35 cellular contexts compared by ENCODE assay signal in genomic region chr4:47936336-47936735, GRCh38. TPM values are rescaled to one million over a fixed set of nuclear protein-coding genes. Genes with fewer than 3 reads are reported as not detected.
DNase-seq lines count a peak whose midpoint lies in the region; ATAC-seq, FAIRE-seq and TF ChIP-seq lines count a peak whose summit lies in the region.
"Had no signal": no experiment of that assay in that cellular context is flagged by ENCODE, and none has a peak within 500 bp of the region (broad histone marks: within the 10 kb centered on the region; RNA-seq: fewer than 3 reads in every experiment).

No MANE protein-coding gene starts in this region.

- peaks cover 1% of the 10 kb centered on the region for H3K4me1 Mint-ChIP-seq in activated CD4-positive, alpha-beta T cell treated with anti-CD3 and anti-CD28 coated beads, Interleukin-2, amount 10 ng/mL, durations not matched to agents 24 days and 14 days
- H3K4me1 Mint-ChIP-seq: B cell; CD4-positive, alpha-beta memory T cell; CD4-positive, CD25-positive, alpha-beta regulatory T cell; CD8-positive, alpha-beta memory T cell had no signal

- H3K4me2 ChIP-seq in HepG2 (ENCODE audit: low read depth, low read length) = no peak overlapping the region
- H3K4me2 ChIP-seq: A549; BLaER1; BLaER1 treated with 17β-estradiol and CSF1 and Interleukin-3, amounts not matched to agents 10 nM and 100 nM had no signal

- peak in 3 of 4 donors; percentile 42 to 61 (median 48) for ATAC-seq in right lobe of liver
- no peak for ATAC-seq in HepG2
- peak; percentile 66 for ATAC-seq in left lobe of liver
- ATAC-seq: A549; CD8-positive, alpha-beta T cell had no signal

- no peaks in the 10 kb centered on the region for H3K36me3 Mint-ChIP-seq in activated CD4-positive, alpha-beta T cell treated with anti-CD3 and anti-CD28 coated beads, Interleukin-2, amount 10 ng/mL, durations not matched to agents 24 days and 14 days (ENCODE audit: low read depth)
- H3K36me3 Mint-ChIP-seq: CD14-positive monocyte; CD4-positive, alpha-beta memory T cell; CD4-positive, CD25-positive, alpha-beta regulatory T cell; CD8-positive, alpha-beta memory T cell; CD8-positive, alpha-beta T cell had no signal

- no peak for TF ChIP-seq EP300 in HepG2 (IDR thresholded peaks at IDR 0.05; ENCODE audit: low read depth in 2 of 2, low read length in 2 of 2)
- TF ChIP-seq EP300 in HepG2 (CRISPR knock-in tag; IDR thresholded peaks at IDR 0.05; ENCODE audit: borderline replicate concordance) = no peak

- peaks cover 13% of the 10 kb centered on the region for H3K27me3 Mint-ChIP-seq in activated CD4-positive, alpha-beta T cell treated with anti-CD3 and anti-CD28 coated beads, Interleukin-2, amount 10 ng/mL, durations not matched to agents 24 days and 14 days
- H3K27me3 Mint-ChIP-seq: CD4-positive, alpha-beta T cell had no signal

- no peaks in the 10 kb centered on the region for H3K36me3 ChIP-seq in right lobe of liver
- H3K36me3 ChIP-seq in HepG2 (replicated peaks in 1 of 2; ENCODE audit: control insufficient read depth in 1 of 2, insufficient read depth in 2 of 2, low read length in 2 of 2) = no peaks in the 10 kb centered on the region
- H3K36me3 ChIP-seq: BE2C, BLaER1 had no signal

- no TSS peak for BruUV-seq in HepG2 (replicated peaks; lab: Mats Ljungman, UMichigan)

- no peaks in the 10 kb centered on the region for H4K20me1 ChIP-seq in HepG2 (ENCODE audit: insufficient read depth, low read length)
- H4K20me1 ChIP-seq: BLaER1; BLaER1 treated with 17β-estradiol and CSF1 and Interleukin-3, amounts not matched to agents 10 nM and 100 nM had no signal

- TF ChIP-seq CTCF in right lobe of liver (IDR thresholded peaks at IDR 0.05) (no peak), HepG2 (CRISPR knock-in tag; IDR thresholded peaks at IDR 0.05) (no peak)

- DNase-seq in activated CD4-positive, alpha-beta T cell treated with anti-CD3 and anti-CD28 coated beads, Interleukin-2, amount 10 ng/mL, durations not matched to agents 24 days and 14 days = peak; percentile 45
- DNase-seq in activated CD4-positive, alpha-beta T cell treated with anti-CD3 and anti-CD28 coated beads, Interleukin-2, amount 50 U/mL, for 48 hours = no peak
- no peak for DNase-seq in right lobe of liver
- DNase-seq in HepG2 (ENCODE audit: low spot score) = no peak
- DNase-seq in left lobe of liver (ENCODE audit: low spot score) = no peak
- DNase-seq in NCI-H187 (lab: John Stamatoyannopoulos, UW) = no peak
- DNase-seq: 8988T; ACHN; AML-193; BE2C; C1 segment of cervical spinal cord; Caco-2; Calu3; CD4-positive, alpha-beta memory T cell; CD4-positive, alpha-beta T cell; CD4-positive, CD25-positive, alpha-beta regulatory T cell; CD8-positive, alpha-beta memory T cell; CD8-positive, alpha-beta T cell; COR-L47; DMS 273 treated with DMSO at 0.1 percent for 48 hours; DMS153; DMS53; DMS79; DMS79 treated with DMSO at 0.1 percent for 48 hours; DND-41; EL had no signal

- no peak overlapping the region for H3K4me3 Mint-ChIP-seq in activated CD4-positive, alpha-beta T cell treated with anti-CD3 and anti-CD28 coated beads, Interleukin-2, amount 10 ng/mL, durations not matched to agents 24 days and 14 days
- H3K4me3 Mint-ChIP-seq: B cell; CD14-positive monocyte; CD4-positive, alpha-beta memory T cell; CD4-positive, alpha-beta T cell; CD4-positive, CD25-positive, alpha-beta regulatory T cell; CD8-positive, alpha-beta memory T cell; CD8-positive, alpha-beta T cell had no signal

- 58% methylated on average over 6 of the region's 6 CpGs for WGBS in right lobe of liver (ENCODE audit: insufficient coverage, low coverage, low lambda C conversion rate, missing lambda C conversion rate)
- WGBS in HepG2 (ENCODE audit: low lambda C conversion rate) = 34% methylated on average over 6 of the region's 6 CpGs

- CTCF ChIA-PET in HepG2 (lab: Yijun Ruan, JAX; ENCODE audit: low intra/inter-chr PET ratio, low total read pairs) = no interaction called here

- H2AFZ ChIP-seq in HepG2 (ENCODE audit: low read length) = no peak overlapping the region

- H3K4me3 ChIP-seq in right lobe of liver (no peak overlapping the region), HepG2 (replicated peaks in 1 of 3; ENCODE audit: insufficient read depth in 1 of 3, low read depth in 2 of 3, low read length in 3 of 3) (no peak overlapping the region)
- H3K4me3 ChIP-seq: A549; BLaER1; BLaER1 treated with 17β-estradiol and CSF1 and Interleukin-3, amounts not matched to agents 10 nM and 100 nM had no signal

- intact Hi-C loops in activated CD4-positive, alpha-beta T cell treated with anti-CD3 and anti-CD28 coated beads, Interleukin-2, amount 10 ng/mL, durations not matched to agents 24 days and 14 days (cut with micrococcal nuclease) = no loop called here
- intact Hi-C loops in right lobe of liver (cut with DNase I) (no loop called here), HepG2 (cut with micrococcal nuclease; ENCODE audit: unreplicated experiment) (no loop called here)

- TF ChIP-seq POLR2A in right lobe of liver (IDR thresholded peaks at IDR 0.05) (no peak), HepG2 (IDR thresholded peaks at IDR 0.05; ENCODE audit: insufficient read depth in 1 of 2, low read depth in 2 of 2, low read length in 2 of 2) (no peak)

- no peak for TF ChIP-seq RAD21 in HepG2 (CRISPR knock-in tag; IDR thresholded peaks at IDR 0.05)

- no peaks in the 10 kb centered on the region for H3K27me3 ChIP-seq in right lobe of liver
- no peaks in the 10 kb centered on the region for H3K27me3 ChIP-seq in HepG2 (ENCODE audit: control insufficient read depth in 1 of 2, insufficient read depth in 2 of 2, low read length in 2 of 2)
- H3K27me3 ChIP-seq: BE2C; BLaER1; BLaER1 treated with 17β-estradiol and CSF1 and Interleukin-3, amounts not matched to agents 10 nM and 100 nM had no signal

- H3K79me2 ChIP-seq in HepG2 (ENCODE audit: insufficient read depth, low read length) = no peaks in the 10 kb centered on the region

- H3K27ac Mint-ChIP-seq in activated CD4-positive, alpha-beta T cell treated with anti-CD3 and anti-CD28 coated beads, Interleukin-2, amount 10 ng/mL, durations not matched to agents 24 days and 14 days = no peak overlapping the region
- H3K27ac Mint-ChIP-seq: B cell; CD4-positive, alpha-beta memory T cell; CD4-positive, alpha-beta T cell; CD4-positive, CD25-positive, alpha-beta regulatory T cell; CD8-positive, alpha-beta memory T cell; CD8-positive, alpha-beta T cell had no signal

- in situ Hi-C loops in HepG2 (cut with HindIII; ENCODE audit: extremely low pct_ligation_motif_present, low pct_unique_long_range_greater_than_20kb) = no loop called here

- no peaks in the 10 kb centered on the region for H3K9me3 ChIP-seq in right lobe of liver
- no peaks in the 10 kb centered on the region for H3K9me3 ChIP-seq in HepG2 (ENCODE audit: low read length)
- H3K9me3 ChIP-seq: A549, BE2C, Caco-2 had no signal

- H3K4me1 ChIP-seq in right lobe of liver = peaks cover 0 to under 1% (median under 1%) of the 10 kb centered on the region in 4 donors
- H3K4me1 ChIP-seq in HepG2 (ENCODE audit: insufficient read depth, low read length) = peaks cover 6% of the 10 kb centered on the region
- H3K4me1 ChIP-seq: A549 had no signal

- POLR2A ChIA-PET in HepG2 (lab: Yijun Ruan, JAX) = no interaction called here

- no peak for FAIRE-seq in HepG2 (lab: Jason Lieb, UNC)
- FAIRE-seq: A204.1, A549, D721Med had no signal

- no peak overlapping the region for H3K9ac ChIP-seq in HepG2 (ENCODE audit: insufficient read depth, low read depth, low read length)
- H3K9ac ChIP-seq: BLaER1; BLaER1 treated with 17β-estradiol and CSF1 and Interleukin-3, amounts not matched to agents 10 nM and 100 nM had no signal

- H3K27ac ChIP-seq in right lobe of liver (peak overlapping the region in 1 of 3 donors; percentile 26), HepG2 (ENCODE audit: extremely low read length, insufficient read depth, low read length) (no peak overlapping the region)
- H3K27ac ChIP-seq: 22Rv1; A549; BLaER1; BLaER1 treated with 17β-estradiol and CSF1 and Interleukin-3, amounts not matched to agents 10 nM and 100 nM; C4-2B had no signal

- no peaks in the 10 kb centered on the region for H3K9me3 Mint-ChIP-seq in activated CD4-positive, alpha-beta T cell treated with anti-CD3 and anti-CD28 coated beads, Interleukin-2, amount 10 ng/mL, durations not matched to agents 24 days and 14 days
- H3K9me3 Mint-ChIP-seq: CD4-positive, alpha-beta memory T cell; CD4-positive, alpha-beta T cell; CD4-positive, CD25-positive, alpha-beta regulatory T cell; CD8-positive, alpha-beta memory T cell; CD8-positive, alpha-beta T cell had no signal

RNA-seq across cellular contexts. Expression of gene NFXL1, which starts 22.0 kb away (rescaled TPM):
- total RNA-seq in activated CD4-positive, alpha-beta T cell treated with anti-CD3 and anti-CD28 coated beads, Interleukin-2, amount 10 ng/mL, durations not matched to agents 24 days and 14 days = 11.2 and 15.0 TPM in 2 replicates
- total RNA-seq in right lobe of liver = 10 to 100 TPM in 2 of 6 experiments, 1 to 10 TPM in 4; 4.9 to 11.0 (median 7.9) TPM
- 18.6 and 22.6 TPM in 2 replicates for total RNA-seq in HepG2 (2016; rRNA removed; fragmentation: Illumina TruSeq; extraction: Trizol)
- 10.5 and 12.7 TPM in 2 replicates for total RNA-seq in HepG2 (2016; cell fraction: cytosol; rRNA removed; fragmentation: Illumina TruSeq; extraction: Trizol; ENCODE audit: low read depth)
- 21.5 and 21.9 TPM in 2 replicates for total RNA-seq in HepG2 (2016; cell fraction: insoluble cytoplasmic fraction; rRNA removed; fragmentation: Illumina TruSeq; extraction: Trizol)
- total RNA-seq in HepG2 (2016; cell fraction: membrane; rRNA removed; fragmentation: Illumina TruSeq; extraction: Trizol) = 11.1 and 13.0 TPM in 2 replicates
- 38.2 and 38.6 TPM in 2 replicates for total RNA-seq in HepG2 (2016; cell fraction: nucleus; rRNA removed; fragmentation: Illumina TruSeq; extraction: Trizol)
- polyA plus RNA-seq in HepG2 (2011; rRNA removed) = 11.5 and 12.0 TPM in 2 replicates
- 5.5 and 7.4 TPM in 2 replicates for polyA plus RNA-seq in HepG2 (2011; cell fraction: cytosol; rRNA removed)
- 22.5 and 23.4 TPM in 2 replicates for polyA plus RNA-seq in HepG2 (2011; cell fraction: nucleus; rRNA removed)
- polyA plus RNA-seq in HepG2 (2012) = 8.7 and 9.1 TPM in 2 replicates
- 1.2 and 1.5 TPM in 2 replicates for polyA plus RNA-seq in HepG2 (2016; cell fraction: cytosol; fragmentation: Illumina TruSeq; extraction: Trizol; ENCODE audit: low read depth)
- 17.3 and 18.1 TPM in 2 replicates for polyA plus RNA-seq in HepG2 (2016; cell fraction: insoluble cytoplasmic fraction; fragmentation: Illumina TruSeq; extraction: Trizol; ENCODE audit: low read depth)
- polyA plus RNA-seq in HepG2 (2016; cell fraction: membrane; fragmentation: Illumina TruSeq; extraction: Trizol; ENCODE audit: low read depth) = 2.8 and 2.9 TPM in 2 replicates
- 34.3 and 36.7 TPM in 2 replicates for polyA plus RNA-seq in HepG2 (2016; cell fraction: nucleus; fragmentation: Illumina TruSeq; extraction: Trizol; ENCODE audit: insufficient read depth, low read depth)
- 23.7 and 24.6 TPM in 2 replicates for polyA minus RNA-seq in HepG2 (2011; rRNA and poly(A)+ RNA removed; ENCODE audit: low replicate concordance)
- polyA minus RNA-seq in HepG2 (2011; cell fraction: cytosol; rRNA and poly(A)+ RNA removed) = 14.9 and 17.5 TPM in 2 replicates
- 87.3 and 107 TPM in 2 replicates for polyA minus RNA-seq in HepG2 (2011; cell fraction: nucleus; rRNA and poly(A)+ RNA removed)
- total RNA-seq in left lobe of liver = 5.7 TPM
